Comparison of ENCODE assay signal across 8 cellular contexts in genomic region chr10:63132651-63133055, GRCh38. TPM values are rescaled to one million over a fixed set of nuclear protein-coding genes. Genes with fewer than 3 reads are reported as not detected.
DNase-seq lines count a peak whose midpoint lies in the region; ATAC-seq and TF ChIP-seq lines count a peak whose summit lies in the region.

No MANE protein-coding gene starts in this region.

- peaks cover 8% of the 10 kb centered on the region for H3K4me1 ChIP-seq in HUES6 (ENCODE audit: control insufficient read depth, insufficient read depth, low read length)
- peaks cover 0 to 7% of the 10 kb centered on the region in 2 donors for H3K4me1 ChIP-seq in breast epithelium
- H3K4me1 ChIP-seq in muscle layer of colon (ENCODE audit: insufficient read depth, low read length), result peaks cover 21% of the 10 kb centered on the region

- TF ChIP-seq POLR2A in breast epithelium (IDR thresholded peaks at IDR 0.05), result no peak

- DNase-seq in breast epithelium (ENCODE audit: low spot score in 2 of 2), result no peak
- DNase-seq in NCI-H187 treated with DMSO at 0.1 percent for 48 hours (lab: John Stamatoyannopoulos, UW), result no peak
- no peak for DNase-seq in stimulated activated CD4-positive, alpha-beta T cell treated with anti-CD3 and anti-CD28 coated beads, Interleukin-12 subunit alpha, Interleukin-12 subunit beta, amount 100 ng/mL, for 4 hours
- no peak for DNase-seq in DMS53 treated with DMSO at 0.1 percent for 48 hours (lab: John Stamatoyannopoulos, UW; ENCODE audit: unreplicated experiment)

- H3K4me3 ChIP-seq in HUES6 (ENCODE audit: low read depth, low read length) (peak overlapping the region; percentile 92), breast epithelium (peak overlapping the region; percentile 92 to 100 (median 96)), muscle layer of colon (ENCODE audit: low read depth in 1 of 2, low read length in 2 of 2) (peak overlapping the region; percentile 67 to 88)

- no peak for ATAC-seq in HG03039 (IDR thresholded peaks at IDR 0.05; ENCODE audit: unreplicated experiment)

- H3K9me3 ChIP-seq in HUES6 (ENCODE audit: control insufficient read depth, insufficient read depth, low read depth, low read length) (peaks cover 14% of the 10 kb centered on the region; the same call in 1 of the 2 replicates), breast epithelium (no peaks in the 10 kb centered on the region), muscle layer of colon (ENCODE audit: low read length) (no peaks in the 10 kb centered on the region)

- no peak overlapping the region for H3K9ac ChIP-seq in HUES6 (ENCODE audit: low read length)
- H3K9ac ChIP-seq in muscle layer of colon (ENCODE audit: low read length), result no peak overlapping the region

- H3K27ac ChIP-seq in 22Rv1 (peak overlapping the region; percentile 53), HUES6 (ENCODE audit: low read depth, low read length) (no peak overlapping the region; the same call in 1 of the 2 replicates), breast epithelium (peak overlapping the region; percentile 98 to 99), muscle layer of colon (ENCODE audit: low read depth, low read length) (peak overlapping the region; percentile 73)

- H3K27me3 ChIP-seq in HUES6 (ENCODE audit: control insufficient read depth, insufficient read depth, low read length) (no peaks in the 10 kb centered on the region), breast epithelium (no peaks in the 10 kb centered on the region), muscle layer of colon (ENCODE audit: control insufficient read depth in 1 of 2, insufficient read depth in 2 of 2, low read length in 2 of 2) (no peaks in the 10 kb centered on the region)

- TF ChIP-seq CTCF in 22Rv1 (IDR thresholded peaks at IDR 0.05), result 0 out of 2 replicates have a peak, but pooled peaks have one; percentile 9
- TF ChIP-seq CTCF in breast epithelium (IDR thresholded peaks at IDR 0.05), result no peak

- intact Hi-C loops in breast epithelium (cut with DNase I; ENCODE audit: low total_unique reads), result no loop called here

- H3K36me3 ChIP-seq in HUES6 (ENCODE audit: control insufficient read depth, insufficient read depth, low read length), result peaks cover 3% of the 10 kb centered on the region; the same call in 1 of the 2 replicates
- H3K36me3 ChIP-seq in breast epithelium, result no peaks in the 10 kb centered on the region
- H3K36me3 ChIP-seq in muscle layer of colon (ENCODE audit: insufficient read depth, low read length), result no peaks in the 10 kb centered on the region

RNA-seq across cellular contexts. Expression of gene NRBF2, which starts 0.5 kb away (rescaled TPM):
- 10 to 100 TPM; 14.7 to 28.5 (median 17.0) TPM for total RNA-seq in breast epithelium
